In the genomic region with DNA sequence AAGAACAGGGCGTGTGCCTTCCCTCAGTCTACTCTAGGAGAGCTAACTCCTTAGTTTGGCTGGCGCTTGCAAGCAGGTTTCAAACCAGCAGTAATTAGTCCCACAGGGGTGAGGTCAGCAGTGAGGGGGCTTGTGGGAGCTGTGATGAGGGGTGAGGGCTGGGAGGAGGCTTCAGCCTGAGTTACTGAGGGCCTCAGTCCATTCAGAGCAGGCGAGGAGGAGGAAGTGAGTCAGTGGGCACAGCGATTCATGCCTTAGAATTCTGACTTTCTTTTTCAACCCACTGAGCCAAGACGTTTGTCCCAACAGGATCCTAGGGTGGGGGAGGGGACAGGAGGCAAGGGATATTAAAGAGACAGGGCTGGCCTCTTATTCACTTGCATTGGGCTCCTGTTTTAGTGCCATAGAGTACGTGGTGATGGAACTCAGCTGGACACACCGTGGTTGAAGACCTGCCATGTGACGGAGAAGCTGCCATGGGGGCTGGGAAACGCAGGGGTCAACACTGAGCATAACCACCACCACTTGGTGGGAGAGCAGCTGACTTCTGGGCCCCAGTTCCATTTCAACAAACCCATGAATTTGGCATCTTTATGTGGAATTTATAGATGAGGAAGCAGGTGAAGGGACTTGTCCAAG, we compare ENCODE assay signal across 10 cellular contexts. TPM values are rescaled to one million over a fixed set of nuclear protein-coding genes. Genes with fewer than 3 reads are reported as not detected.
DNase-seq lines count a peak whose midpoint lies in the region; ATAC-seq, FAIRE-seq and TF ChIP-seq lines count a peak whose summit lies in the region.
"Had no signal": no experiment of that assay in that cellular context is flagged by ENCODE, and none has a peak within 500 bp of the region (broad histone marks: within the 10 kb centered on the region; RNA-seq: fewer than 3 reads in every experiment).

No MANE protein-coding gene starts in this region.

- no peaks in the 10 kb centered on the region for H3K9me3 Mint-ChIP-seq in activated naive CD8-positive, alpha-beta T cell treated with anti-CD3 and anti-CD28 coated beads for 36 hours
- H3K9me3 Mint-ChIP-seq: central memory CD8-positive, alpha-beta T cell had no signal

- no peaks in the 10 kb centered on the region for H3K36me3 Mint-ChIP-seq in activated naive CD8-positive, alpha-beta T cell treated with anti-CD3 and anti-CD28 coated beads for 36 hours

- peaks cover 22% of the 10 kb centered on the region for H3K4me1 Mint-ChIP-seq in activated naive CD8-positive, alpha-beta T cell treated with anti-CD3 and anti-CD28 coated beads for 36 hours

- no peaks in the 10 kb centered on the region for H3K79me2 ChIP-seq in keratinocyte (ENCODE audit: control insufficient read depth, insufficient read depth, low read length)
- no peaks in the 10 kb centered on the region for H3K79me2 ChIP-seq in Karpas-422 (ENCODE audit: low read length)

- H3K4me3 ChIP-seq in keratinocyte (ENCODE audit: control insufficient read depth in 2 of 3, extremely low read depth in 1 of 3, insufficient read depth in 2 of 3, low read depth in 1 of 3, low read length in 3 of 3), result peak overlapping the region in 1 of 3 experiments; percentile 36
- no peak overlapping the region for H3K4me3 ChIP-seq in Karpas-422 (ENCODE audit: low read length)

- H3K27me3 Mint-ChIP-seq in activated naive CD8-positive, alpha-beta T cell treated with anti-CD3 and anti-CD28 coated beads for 36 hours, result peaks cover 25% of the 10 kb centered on the region

- H4K20me1 ChIP-seq in keratinocyte (ENCODE audit: control insufficient read depth, extremely low read depth, insufficient read depth, low read length) (no peaks in the 10 kb centered on the region), Karpas-422 (ENCODE audit: insufficient read depth, low read depth, low read length) (no peaks in the 10 kb centered on the region)

- FAIRE-seq in H54 (lab: Jason Lieb, UNC) (no peak), keratinocyte (lab: Jason Lieb, UNC) (peak; percentile 100)

- H3K9me2 ChIP-seq in Karpas-422 (replicated peaks; ENCODE audit: insufficient read depth, low read length), result no peaks in the 10 kb centered on the region

- TF ChIP-seq CTCF in keratinocyte (optimal IDR thresholded peaks at IDR 0.05 in 1 of 3, IDR thresholded peaks at IDR 0.05 in 1 of 3, conservative IDR thresholded peaks at IDR 0.05 in 1 of 3; ENCODE audit: extremely low read depth in 1 of 3, insufficient read depth in 2 of 3, low read length in 3 of 3), result no peak

- peak overlapping the region; percentile 86 for H3K27ac ChIP-seq in keratinocyte (ENCODE audit: control insufficient read depth, insufficient read depth, low read length)
- no peak overlapping the region for H3K27ac ChIP-seq in Karpas-422 (ENCODE audit: low read length)

- H2AFZ ChIP-seq in keratinocyte (ENCODE audit: control insufficient read depth, low read length), result no peak overlapping the region
- no peak overlapping the region for H2AFZ ChIP-seq in Karpas-422 (ENCODE audit: low read length)

- TF ChIP-seq POLR2A in H54 (IDR thresholded peaks at IDR 0.05; ENCODE audit: low read depth, low read length), result no peak; the same call in 1 of the 2 replicates

- H3K4me1 ChIP-seq in keratinocyte (ENCODE audit: control insufficient read depth, extremely low read depth, insufficient read depth, low read length) (peaks cover 81% of the 10 kb centered on the region), Karpas-422 (ENCODE audit: low read length) (peaks cover 23% of the 10 kb centered on the region)

- H3K27me3 ChIP-seq in keratinocyte (ENCODE audit: control insufficient read depth, extremely low read depth, insufficient read depth, low read length) (no peaks in the 10 kb centered on the region), Karpas-422 (ENCODE audit: low read length) (no peaks in the 10 kb centered on the region)

- no peak for ATAC-seq in GM19023 (IDR thresholded peaks at IDR 0.05; ENCODE audit: unreplicated experiment)
- no peak for ATAC-seq in HG02798 (IDR thresholded peaks at IDR 0.05; ENCODE audit: poor library complexity, unreplicated experiment)

- H3K27ac Mint-ChIP-seq in activated naive CD8-positive, alpha-beta T cell treated with anti-CD3 and anti-CD28 coated beads for 36 hours, result no peak overlapping the region

- H3K36me3 ChIP-seq in keratinocyte (ENCODE audit: control insufficient read depth in 2 of 2, extremely low read depth in 1 of 2, insufficient read depth in 2 of 2, low read length in 2 of 2) (peaks cover 0 to 2% of the 10 kb centered on the region in 2 experiments), Karpas-422 (ENCODE audit: insufficient read depth, low read length) (no peaks in the 10 kb centered on the region)

- no peaks in the 10 kb centered on the region for H3K9me3 ChIP-seq in keratinocyte (ENCODE audit: control insufficient read depth, low read depth, low read length)
- H3K9me3 ChIP-seq in Karpas-422 (ENCODE audit: low read length), result no peaks in the 10 kb centered on the region

- peak overlapping the region; percentile 37 for H3K4me2 ChIP-seq in keratinocyte (ENCODE audit: control insufficient read depth, extremely low read depth, insufficient read depth, low read depth, low read length)
- no peak overlapping the region for H3K4me2 ChIP-seq in Karpas-422 (ENCODE audit: low read depth, low read length, poor library complexity, severe bottlenecking)

- H3K4me3 Mint-ChIP-seq in activated naive CD8-positive, alpha-beta T cell treated with anti-CD3 and anti-CD28 coated beads for 36 hours, result no peak overlapping the region
- H3K4me3 Mint-ChIP-seq: central memory CD8-positive, alpha-beta T cell had no signal

- dilution Hi-C loops in keratinocyte (cut with MboI; ENCODE audit: extremely low pct_ligation_motif_present, low sequenced_read_pairs), result no loop called here

- peaks cover 2% of the 10 kb centered on the region for H3K9me1 ChIP-seq in keratinocyte (ENCODE audit: control insufficient read depth, extremely low read depth, insufficient read depth, low read length)

- DNase-seq in 8988T, result peak; percentile 87
- peak; percentile 87 for DNase-seq in H54 (ENCODE audit: insufficient read length, low spot score)
- peak; percentile 6 for DNase-seq in activated naive CD8-positive, alpha-beta T cell treated with anti-CD3 and anti-CD28 coated beads for 36 hours
- DNase-seq in keratinocyte (ENCODE audit: low read depth, low spot score), result peak; percentile 84
- no peak for DNase-seq in NCI-H446 treated with DMSO at 0.1 percent for 48 hours (lab: John Stamatoyannopoulos, UW)
- no peak for DNase-seq in Karpas-422
- DNase-seq: left cardiac atrium had no signal

- H3K9ac ChIP-seq in keratinocyte (ENCODE audit: control insufficient read depth, extremely low read depth, insufficient read depth, low read length) (peak overlapping the region; percentile 62), Karpas-422 (ENCODE audit: low read length) (no peak overlapping the region)

RNA-seq across cellular contexts. Expression of a gene that starts 8.3 kb away (rescaled TPM):
- total RNA-seq in activated naive CD8-positive, alpha-beta T cell treated with anti-CD3 and anti-CD28 coated beads for 36 hours, result 1 to 10 TPM; 3.7 to 5.1 TPM
- polyA plus RNA-seq in keratinocyte, result 427 to 733 TPM (median 708 TPM) in 3 replicates
- 311 TPM for polyA plus RNA-seq in keratinocyte (2011; ENCODE audit: low read depth)
- 216 and 405 TPM in 2 replicates for polyA plus RNA-seq in keratinocyte (2011; cell fraction: cytosol; rRNA removed)
- 1,779 and 2,144 TPM in 2 replicates for polyA plus RNA-seq in keratinocyte (2011; cell fraction: nucleus; rRNA removed)
- polyA plus RNA-seq in keratinocyte (2012; ENCODE audit: low replicate concordance), result 460 and 965 TPM in 2 replicates
- 1,193 to 2,515 TPM (median 1,361 TPM) in 3 replicates for polyA minus RNA-seq in keratinocyte
- polyA minus RNA-seq in keratinocyte (2011; cell fraction: cytosol; rRNA and poly(A)+ RNA removed), result 897 TPM
- polyA minus RNA-seq in keratinocyte (2011; cell fraction: nucleus; rRNA and poly(A)+ RNA removed), result 2,521 and 2,609 TPM in 2 replicates
- total RNA-seq in Karpas-422 (2014; rRNA removed; shearing (Covaris generic); ENCODE audit: low replicate concordance), result 1.0 and 1.6 TPM in 2 replicates

RNA-seq across cellular contexts. Expression of a gene that starts 47.5 kb away (rescaled TPM):
- total RNA-seq in activated naive CD8-positive, alpha-beta T cell treated with anti-CD3 and anti-CD28 coated beads for 36 hours, result 10 to 100 TPM in 1 of 2 experiments, 1 to 10 TPM in 1; 9.4 to 12.9 TPM
- polyA plus RNA-seq in keratinocyte, result 7.5 to 24.1 TPM (median 8.6 TPM) in 3 replicates
- polyA plus RNA-seq in keratinocyte (2011; ENCODE audit: low read depth), result 2.1 TPM
- 19.2 and 30.7 TPM in 2 replicates for polyA plus RNA-seq in keratinocyte (2011; cell fraction: cytosol; rRNA removed)
- polyA plus RNA-seq in keratinocyte (2011; cell fraction: nucleus; rRNA removed), result 21.7 and 30.4 TPM in 2 replicates
- polyA plus RNA-seq in keratinocyte (2012; ENCODE audit: low replicate concordance), result 5.9 and 11.2 TPM in 2 replicates
- polyA minus RNA-seq in keratinocyte, result 21.8 to 28.3 TPM (median 21.9 TPM) in 3 replicates
- 18.8 TPM for polyA minus RNA-seq in keratinocyte (2011; cell fraction: cytosol; rRNA and poly(A)+ RNA removed)
- 11.7 and 14.0 TPM in 2 replicates for polyA minus RNA-seq in keratinocyte (2011; cell fraction: nucleus; rRNA and poly(A)+ RNA removed)
- not detected in 2 replicates for total RNA-seq in Karpas-422 (2014; rRNA removed; shearing (Covaris generic); ENCODE audit: low replicate concordance)

RNA-seq across cellular contexts. Expression of a gene that starts 52.6 kb away (rescaled TPM):
- total RNA-seq in activated naive CD8-positive, alpha-beta T cell treated with anti-CD3 and anti-CD28 coated beads for 36 hours, result under 1 TPM; 0.16 to 0.19 TPM
- 0.62 to 0.81 TPM (median 0.72 TPM) in 3 replicates for polyA plus RNA-seq in keratinocyte
- 8.7 TPM for polyA plus RNA-seq in keratinocyte (2011; ENCODE audit: low read depth)
- 0.97 and 1.3 TPM in 2 replicates for polyA plus RNA-seq in keratinocyte (2011; cell fraction: cytosol; rRNA removed)
- 2.3 and 3.3 TPM in 2 replicates for polyA plus RNA-seq in keratinocyte (2011; cell fraction: nucleus; rRNA removed)
- polyA plus RNA-seq in keratinocyte (2012; ENCODE audit: low replicate concordance), result 1.6 and 17.5 TPM in 2 replicates
- 0.64 to 1.8 TPM (median 1.0 TPM) in 3 replicates for polyA minus RNA-seq in keratinocyte
- polyA minus RNA-seq in keratinocyte (2011; cell fraction: cytosol; rRNA and poly(A)+ RNA removed), result 2.1 TPM
- polyA minus RNA-seq in keratinocyte (2011; cell fraction: nucleus; rRNA and poly(A)+ RNA removed), result 1.1 and 1.3 TPM in 2 replicates
- 0.22 TPM in 1 of 2 replicates, not detected in the other for total RNA-seq in Karpas-422 (2014; rRNA removed; shearing (Covaris generic); ENCODE audit: low replicate concordance)

Comparison
In these comparisons a context has a peak if more than half of its experiments do, and no peak if none do; other contexts are left out.
1. DNase-seq: peak in 8988T (single experiment), H54 (single experiment), activated naive CD8-positive, alpha-beta T cell treated with anti-CD3 and anti-CD28 coated beads for 36 hours (single experiment) and keratinocyte (single experiment); none in NCI-H446 treated with DMSO at 0.1 percent for 48 hours (single experiment) and Karpas-422 (single experiment).
2. RNA of a gene that starts 47.5 kb away (total RNA-seq): 9.4 to 12.9 TPM in activated naive CD8-positive, alpha-beta T cell treated with anti-CD3 and anti-CD28 coated beads for 36 hours; not detected in Karpas-422; every median in the first group is over 10 times any median in the second.